36 cellular contexts compared by ENCODE assay signal in genomic region chr2:117336496-117336895, GRCh38.
"Had no signal": no experiment of that assay in that cellular context is flagged by ENCODE, and none has a peak within 500 bp of the region (broad histone marks: within the 10 kb centered on the region; RNA-seq: fewer than 3 reads in every experiment).

No MANE protein-coding gene starts in this region.

- H3K27me3 Mint-ChIP-seq: activated naive CD4-positive, alpha-beta T cell treated with anti-CD3 and anti-CD28 coated beads, Interleukin-2, amount 10 ng/mL, durations not matched to agents 7 days and 5 days; activated naive CD4-positive, alpha-beta T cell treated with anti-CD3 and anti-CD28 coated beads, Interleukin-2, amount 50 U/mL, for 24 hours; activated naive CD8-positive, alpha-beta T cell; activated naive CD8-positive, alpha-beta T cell treated with anti-CD3 and anti-CD28 coated beads for 36 hours; activated naive CD8-positive, alpha-beta T cell treated with anti-CD3 and anti-CD28 coated beads, Interleukin-2, amount 10 ng/mL, durations not matched to agents 7 days and 5 days; activated naive CD8-positive, alpha-beta T cell treated with anti-CD3 and anti-CD28 coated beads, Interleukin-2, amount 50 U/mL, for 24 hours; activated T-helper 17 cell treated with anti-CD3 and anti-CD28 coated beads, Interleukin-2, amount 50 U/mL, for 72 hours; brain; central memory CD8-positive, alpha-beta T cell had no signal

- DNase-seq: activated effector memory CD4-positive, alpha-beta T cell treated with anti-CD3 and anti-CD28 coated beads, Interleukin-2, amount 50 U/mL, for 16 hours; activated effector memory CD4-positive, alpha-beta T cell treated with Interleukin-2 at 50 U/mL for 16 hours; activated gamma-delta T cell; activated gamma-delta T cell treated with Interleukin-2 at 50 U/mL for 16 hours; activated naive CD4-positive, alpha-beta T cell; activated naive CD4-positive, alpha-beta T cell treated with anti-CD3 and anti-CD28 coated beads for 36 hours; activated naive CD4-positive, alpha-beta T cell treated with anti-CD3 and anti-CD28 coated beads, Interleukin-2, amount 10 ng/mL, durations not matched to agents 7 days and 5 days; activated naive CD4-positive, alpha-beta T cell treated with anti-CD3 and anti-CD28 coated beads, Interleukin-2, amount 50 U/mL, for 16 hours; activated naive CD4-positive, alpha-beta T cell treated with Interleukin-2 at 50 U/mL for 16 hours; activated naive CD8-positive, alpha-beta T cell treated with anti-CD3 and anti-CD28 coated beads for 36 hours; activated naive CD8-positive, alpha-beta T cell treated with anti-CD3 and anti-CD28 coated beads, Interleukin-2, amount 10 ng/mL, durations not matched to agents 7 days and 5 days; activated naive CD8-positive, alpha-beta T cell treated with anti-CD3 and anti-CD28 coated beads, Interleukin-2, amount 50 U/mL, for 24 hours; activated T-cell treated with anti-CD3 and anti-CD28 coated beads, Interleukin-2, amount 50 U/mL, for 4 hours; activated T-cell treated with anti-CD3 and anti-CD28 coated beads, Interleukin-2, amount 50 U/mL, for 48 hours; activated T-cell treated with anti-CD3 and anti-CD28 coated beads, Interleukin-2, amount 50 U/mL, for 72 hours; adrenal gland; amniotic stem cell; amygdala; anterior cingulate cortex; aorta; body of pancreas; brain microvascular endothelial cell; caudate nucleus; central memory CD4-positive, alpha-beta T cell; cerebellar nuclear complex had no signal

- H3K9me3 Mint-ChIP-seq: activated naive CD4-positive, alpha-beta T cell treated with anti-CD3 and anti-CD28 coated beads, Interleukin-2, amount 50 U/mL, for 24 hours; activated naive CD8-positive, alpha-beta T cell treated with anti-CD3 and anti-CD28 coated beads for 36 hours; activated naive CD8-positive, alpha-beta T cell treated with anti-CD3 and anti-CD28 coated beads, Interleukin-2, amount 50 U/mL, for 24 hours had no signal

- H3K4me1 Mint-ChIP-seq: activated naive CD4-positive, alpha-beta T cell treated with anti-CD3 and anti-CD28 coated beads, Interleukin-2, amount 10 ng/mL, durations not matched to agents 7 days and 5 days; activated naive CD4-positive, alpha-beta T cell treated with anti-CD3 and anti-CD28 coated beads, Interleukin-2, amount 50 U/mL, for 24 hours; activated naive CD8-positive, alpha-beta T cell treated with anti-CD3 and anti-CD28 coated beads for 36 hours; activated naive CD8-positive, alpha-beta T cell treated with anti-CD3 and anti-CD28 coated beads, Interleukin-2, amount 10 ng/mL, durations not matched to agents 7 days and 5 days; activated naive CD8-positive, alpha-beta T cell treated with anti-CD3 and anti-CD28 coated beads, Interleukin-2, amount 50 U/mL, for 24 hours; activated T-helper 17 cell treated with anti-CD3 and anti-CD28 coated beads, Interleukin-2, amount 50 U/mL, for 72 hours; brain; central memory CD8-positive, alpha-beta T cell had no signal

- H3K27me3 ChIP-seq: adrenal gland, ascending aorta, body of pancreas, brain microvascular endothelial cell, breast epithelium, cardiac muscle cell had no signal

- ATAC-seq: activated naive CD4-positive, alpha-beta T cell treated with anti-CD3 and anti-CD28 coated beads, Interleukin-2, amount 50 U/mL, for 72 hours; activated naive CD8-positive, alpha-beta T cell treated with anti-CD3 and anti-CD28 coated beads, Interleukin-2, amount 50 U/mL, for 24 hours; activated T-cell treated with anti-CD3 and anti-CD28 coated beads, Interleukin-2, amount 50 U/mL, for 4 hours; activated T-cell treated with anti-CD3 and anti-CD28 coated beads, Interleukin-2, amount 50 U/mL, for 72 hours; activated T-helper 17 cell treated with anti-CD3 and anti-CD28 coated beads, Interleukin-2, amount 50 U/mL, for 72 hours; body of pancreas had no signal

- H3K9me3 ChIP-seq: adrenal gland, ascending aorta, body of pancreas, breast epithelium had no signal

- H3K4me1 ChIP-seq: adrenal gland, ascending aorta, body of pancreas, breast epithelium had no signal

- H3K4me3 Mint-ChIP-seq: activated naive CD4-positive, alpha-beta T cell treated with anti-CD3 and anti-CD28 coated beads for 36 hours; activated naive CD4-positive, alpha-beta T cell treated with anti-CD3 and anti-CD28 coated beads, Interleukin-2, amount 10 ng/mL, durations not matched to agents 7 days and 5 days; activated naive CD4-positive, alpha-beta T cell treated with anti-CD3 and anti-CD28 coated beads, Interleukin-2, amount 50 U/mL, for 24 hours; activated naive CD8-positive, alpha-beta T cell; activated naive CD8-positive, alpha-beta T cell treated with anti-CD3 and anti-CD28 coated beads for 36 hours; activated naive CD8-positive, alpha-beta T cell treated with anti-CD3 and anti-CD28 coated beads, Interleukin-2, amount 10 ng/mL, durations not matched to agents 7 days and 5 days; activated naive CD8-positive, alpha-beta T cell treated with anti-CD3 and anti-CD28 coated beads, Interleukin-2, amount 50 U/mL, for 24 hours; activated T-cell treated with anti-CD3 and anti-CD28 coated beads, Interleukin-2, amount 50 U/mL, for 4 hours; activated T-cell treated with anti-CD3 and anti-CD28 coated beads, Interleukin-2, amount 50 U/mL, for 72 hours; activated T-helper 1 cell treated with anti-CD3 and anti-CD28 coated beads, Interleukin-12 subunit alpha, Interleukin-12 subunit beta, Interleukin-2, Interleukin-4 antibody, amounts not matched to agents 30 ng/mL and 10 ng/mL and 1 ng/mL, durations not matched to agents 14 hours and 24 hours and 36 hours; activated T-helper 17 cell treated with anti-CD3 and anti-CD28 coated beads, Interleukin-2, amount 50 U/mL, for 72 hours; brain; central memory CD8-positive, alpha-beta T cell had no signal

- H3K27ac ChIP-seq: adrenal gland, ascending aorta, body of pancreas, brain microvascular endothelial cell, breast epithelium, cardiac muscle cell had no signal

- H3K27ac Mint-ChIP-seq: activated naive CD4-positive, alpha-beta T cell treated with anti-CD3 and anti-CD28 coated beads for 36 hours; activated naive CD4-positive, alpha-beta T cell treated with anti-CD3 and anti-CD28 coated beads, Interleukin-2, amount 10 ng/mL, durations not matched to agents 7 days and 5 days; activated naive CD4-positive, alpha-beta T cell treated with anti-CD3 and anti-CD28 coated beads, Interleukin-2, amount 50 U/mL, for 24 hours; activated naive CD4-positive, alpha-beta T cell treated with anti-CD3 and anti-CD28 coated beads, Interleukin-2, amount 50 U/mL, for 72 hours; activated naive CD8-positive, alpha-beta T cell; activated naive CD8-positive, alpha-beta T cell treated with anti-CD3 and anti-CD28 coated beads for 36 hours; activated naive CD8-positive, alpha-beta T cell treated with anti-CD3 and anti-CD28 coated beads, Interleukin-2, amount 10 ng/mL, durations not matched to agents 7 days and 5 days; activated naive CD8-positive, alpha-beta T cell treated with anti-CD3 and anti-CD28 coated beads, Interleukin-2, amount 50 U/mL, for 24 hours; activated T-cell treated with anti-CD3 and anti-CD28 coated beads, Interleukin-2, amount 50 U/mL, for 72 hours; activated T-helper 1 cell treated with anti-CD3 and anti-CD28 coated beads, Interleukin-12 subunit alpha, Interleukin-12 subunit beta, Interleukin-2, Interleukin-4 antibody, amounts not matched to agents 30 ng/mL and 10 ng/mL and 1 ng/mL, durations not matched to agents 14 hours and 24 hours and 36 hours; activated T-helper 17 cell treated with anti-CD3 and anti-CD28 coated beads, Interleukin-2, amount 50 U/mL, for 72 hours; activated T-helper 2 cell treated with anti-CD3 and anti-CD28 coated beads, Interferon-gamma antibody, Interleukin-2, Interleukin-4, amounts not matched to agents 10 μg/mL and 5 μg/mL and 100 μg/mL, durations not matched to agents 14 hours and 24 hours and 36 hours; brain had no signal

- H3K36me3 ChIP-seq: adrenal gland, ascending aorta, brain microvascular endothelial cell, breast epithelium, cardiac muscle cell had no signal

- H3K36me3 Mint-ChIP-seq: activated naive CD4-positive, alpha-beta T cell treated with anti-CD3 and anti-CD28 coated beads, Interleukin-2, amount 10 ng/mL, durations not matched to agents 7 days and 5 days; activated naive CD4-positive, alpha-beta T cell treated with anti-CD3 and anti-CD28 coated beads, Interleukin-2, amount 50 U/mL, for 24 hours; activated naive CD4-positive, alpha-beta T cell treated with anti-CD3 and anti-CD28 coated beads, Interleukin-2, amount 50 U/mL, for 72 hours; activated naive CD8-positive, alpha-beta T cell; activated naive CD8-positive, alpha-beta T cell treated with anti-CD3 and anti-CD28 coated beads for 36 hours; activated naive CD8-positive, alpha-beta T cell treated with anti-CD3 and anti-CD28 coated beads, Interleukin-2, amount 10 ng/mL, durations not matched to agents 7 days and 5 days; brain had no signal

- H3K4me3 ChIP-seq: adrenal gland, ascending aorta, body of pancreas, breast epithelium, cardiac muscle cell had no signal
